ENCODE assay signal across 10 cellular contexts in genomic region chr4:152304220-152304619, GRCh38.
DNase-seq lines count a peak whose midpoint lies in the region; ATAC-seq and TF ChIP-seq lines count a peak whose summit lies in the region.
"Had no signal": no experiment of that assay in that cellular context is flagged by ENCODE, and none has a peak within 500 bp of the region (broad histone marks: within the 10 kb centered on the region; RNA-seq: fewer than 3 reads in every experiment).

No MANE protein-coding gene starts in this region.

- H3K36me3 ChIP-seq in effector memory CD4-positive, alpha-beta T cell (ENCODE audit: control insufficient read depth, insufficient read depth, low read length), result no peaks in the 10 kb centered on the region

- no peak for TF ChIP-seq POLR2A in lower leg skin (IDR thresholded peaks at IDR 0.05)

- H3K9me3 ChIP-seq in effector memory CD4-positive, alpha-beta T cell (ENCODE audit: control insufficient read depth, low read length), result no peaks in the 10 kb centered on the region

- no peak for TF ChIP-seq CTCF in lower leg skin (IDR thresholded peaks at IDR 0.05)

- WGBS in lower leg skin, 2 donors, result 62 to 68% methylated on average over 5 of the region's 5 CpGs

- H3K4me3 ChIP-seq in lower leg skin (ENCODE audit: low read depth, poor library complexity, severe bottlenecking), result no peak overlapping the region
- H3K4me3 ChIP-seq in effector memory CD4-positive, alpha-beta T cell (ENCODE audit: insufficient read depth, low read depth, low read length, poor library complexity, severe bottlenecking), result no peak overlapping the region
- H3K4me3 ChIP-seq: lung had no signal

- H3K4me1 ChIP-seq in effector memory CD4-positive, alpha-beta T cell (ENCODE audit: control insufficient read depth, insufficient read depth, low read length, poor library complexity, severe bottlenecking), result no peaks in the 10 kb centered on the region

- H3K27me3 ChIP-seq in effector memory CD4-positive, alpha-beta T cell (replicated peaks; ENCODE audit: control insufficient read depth, insufficient read depth, low read length, poor library complexity, severe bottlenecking), result no peaks in the 10 kb centered on the region

- DNase-seq in AG20443 (ENCODE audit: low spot score) (peak; percentile 52), GM19238 (ENCODE audit: insufficient read length, low spot score) (peak; percentile 48), NOMO-1 treated with dmso at 0.1 percent for 144 hours (lab: John Stamatoyannopoulos, UW; ENCODE audit: unreplicated experiment) (peak; percentile 39), lower leg skin (ENCODE audit: low spot score in 2 of 2) (no peak), activated gamma-delta T cell (lab: John Stamatoyannopoulos, UW) (no peak), hippocampal formation (lab: John Stamatoyannopoulos, UW) (no peak)
- no peak for DNase-seq in effector memory CD4-positive, alpha-beta T cell
- DNase-seq: RPMI8226 had no signal

- peak; percentile 89 for ATAC-seq in HG02885 (IDR thresholded peaks at IDR 0.05; ENCODE audit: poor library complexity, unreplicated experiment)

- intact Hi-C loops in lower leg skin (cut with DNase I; ENCODE audit: low total_unique reads), result no loop called here

- no peak overlapping the region for H3K27ac ChIP-seq in effector memory CD4-positive, alpha-beta T cell (ENCODE audit: insufficient read depth, low read length, poor library complexity, severe bottlenecking)

Comparison
In these comparisons a context has a peak if more than half of its experiments do, and no peak if none do; other contexts are left out.
1. DNase-seq: peak in AG20443 (single experiment), GM19238 (single experiment) and NOMO-1 treated with dmso at 0.1 percent for 144 hours (single experiment); none in lower leg skin (0 of 2), activated gamma-delta T cell (single experiment), hippocampal formation (0 of 2) and effector memory CD4-positive, alpha-beta T cell (0 of 3).